Comparison of ENCODE assay signal across 8 cellular contexts in genomic region chrX:54357414-54358377, GRCh38. TPM values are rescaled to one million over a fixed set of nuclear protein-coding genes. Genes with fewer than 3 reads are reported as not detected.
A peak's percentile ranks its signal among the peaks of the same experiment; 100 is the strongest.
DNase-seq lines count a peak whose midpoint lies in the region; ATAC-seq and TF ChIP-seq lines count a peak whose summit lies in the region.

Gene WNK3, minus strand, starts transcription at chrX:54358046.

- DNase-seq in GM06990 (ENCODE audit: extremely low read depth, insufficient read length): peak; percentile 26
- peak; percentile 92 for DNase-seq in NCI-H345 (lab: John Stamatoyannopoulos, UW)
- peak in 2 of 3 experiments; percentile 2 to 3 for DNase-seq in activated CD8-positive, alpha-beta memory T cell treated with anti-CD3 and anti-CD28 coated beads for 48 hours (ENCODE audit: low read depth in 2 of 3, low spot score in 2 of 3)
- DNase-seq in endodermal cell: peak; percentile 94
- peak; percentile 68 for DNase-seq in lower lobe of right lung
- DNase-seq in stimulated activated CD4-positive, alpha-beta T cell treated with anti-CD3 and anti-CD28 coated beads, Interleukin-2, amount 100 ng/mL, for 48 hours: peak; percentile 21 to 25
- DNase-seq in AML-193 (lab: John Stamatoyannopoulos, UW): no peak

- peak within 1 kb of the TSS; percentile 98 for H3K27ac ChIP-seq in endodermal cell (ENCODE audit: low read depth, low read length)
- no peak within 1 kb of the TSS for H3K27ac ChIP-seq in lower lobe of right lung

- H3K9me3 ChIP-seq in endodermal cell (ENCODE audit: control insufficient read depth, low read length) (peaks cover 3% of the 10 kb centered on the region), lower lobe of right lung (no peaks in the 10 kb centered on the region)

- peak within 1 kb of the TSS; percentile 87 for H3K9ac ChIP-seq in endodermal cell (ENCODE audit: extremely low read depth, low read length, poor library complexity, severe bottlenecking)

- H3K36me3 Mint-ChIP-seq in endodermal cell (ENCODE audit: low read depth): peaks cover 5% of the 10 kb centered on the region

- TF ChIP-seq CTCF in GM06990 (IDR thresholded peaks at IDR 0.05; ENCODE audit: insufficient read depth, low read length, poor library complexity, severe bottlenecking) (no peak), endodermal cell (conservative IDR thresholded peaks at IDR 0.05) (no peak), lower lobe of right lung (IDR thresholded peaks at IDR 0.05) (no peak)

- ATAC-seq in lower lobe of right lung (peak; percentile 89 to 94), GM19035 (IDR thresholded peaks at IDR 0.05; ENCODE audit: unreplicated experiment) (no peak)

- H3K4me1 Mint-ChIP-seq in endodermal cell: peaks cover 10% of the 10 kb centered on the region

- H3K4me3 ChIP-seq in GM06990 (replicated peaks; ENCODE audit: low read depth, low read length): no peak within 1 kb of the TSS; the same call in 1 of the 2 replicates
- H3K4me3 ChIP-seq in endodermal cell (ENCODE audit: low read length): peak within 1 kb of the TSS; percentile 94
- H3K4me3 ChIP-seq in lower lobe of right lung: peak within 1 kb of the TSS; percentile 52

- H3K27me3 ChIP-seq in GM06990 (replicated peaks; ENCODE audit: control insufficient read depth, insufficient read depth, low read length): no peaks in the 10 kb centered on the region; the same call in 1 of the 2 replicates
- no peaks in the 10 kb centered on the region for H3K27me3 ChIP-seq in endodermal cell (ENCODE audit: control insufficient read depth, insufficient read depth, low read length, poor library complexity, severe bottlenecking)
- H3K27me3 ChIP-seq in lower lobe of right lung (ENCODE audit: low read depth): no peaks in the 10 kb centered on the region

- no peaks in the 10 kb centered on the region for H3K4me1 ChIP-seq in endodermal cell (ENCODE audit: control insufficient read depth, insufficient read depth, low read length)
- no peaks in the 10 kb centered on the region for H3K4me1 ChIP-seq in lower lobe of right lung

- peak within 1 kb of the TSS; percentile 99 for H3K27ac Mint-ChIP-seq in endodermal cell

- H3K36me3 ChIP-seq in GM06990 (ENCODE audit: control insufficient read depth, insufficient read depth, low read length) (no peaks in the 10 kb centered on the region), endodermal cell (ENCODE audit: control insufficient read depth, insufficient read depth, low read length) (peaks cover 3% of the 10 kb centered on the region), lower lobe of right lung (no peaks in the 10 kb centered on the region)

- H3K27me3 Mint-ChIP-seq in endodermal cell (ENCODE audit: insufficient read depth): no peaks in the 10 kb centered on the region

- peaks cover 64% of the 10 kb centered on the region for H3K9me3 Mint-ChIP-seq in endodermal cell

- H3K4me3 Mint-ChIP-seq in endodermal cell: peak within 1 kb of the TSS; percentile 92

- WGBS in endodermal cell (ENCODE audit: insufficient coverage in 1 of 2, insufficient read length in 1 of 2), 2 experiments: 0% methylated on average over 73 of the region's 88 CpGs; no CpG with 5 or more reads in 1 of the 2 experiments

- intact Hi-C loops in lower lobe of right lung (cut with DNase I): no loop called here

RNA-seq across cellular contexts. Expression of gene WNK3, which starts in this region (rescaled TPM):
- total RNA-seq in endodermal cell (10 to 100 TPM; 38.3 to 40.4 TPM), lower lobe of right lung (0.62 TPM)
- polyA plus RNA-seq in endodermal cell (2013, experiment 1 of 2): 6.6 TPM
- polyA plus RNA-seq in endodermal cell (2013, experiment 2 of 2): 8.1 TPM

Comparison
In these comparisons a context has a peak if more than half of its experiments do, and no peak if none do; other contexts are left out.
1. RNA of gene WNK3 (total RNA-seq): 38.3 to 40.4 TPM in endodermal cell; 0.62 TPM in lower lobe of right lung (single experiment); every median in the first group is over 10 times any median in the second.
2. Peak in DNase-seq, ATAC-seq and H3K4me3 ChIP-seq in lower lobe of right lung; RNA of the gene not detected or under 1 TPM.
3. DNase-seq: peak in GM06990 (single experiment), NCI-H345 (single experiment), activated CD8-positive, alpha-beta memory T cell treated with anti-CD3 and anti-CD28 coated beads for 48 hours (2 of 3), endodermal cell (single experiment) and stimulated activated CD4-positive, alpha-beta T cell treated with anti-CD3 and anti-CD28 coated beads, Interleukin-2, amount 100 ng/mL, for 48 hours (2 of 2); none in AML-193 (0 of 2).